Comparison of ENCODE assay signal across 19 cellular contexts in the genomic region with DNA sequence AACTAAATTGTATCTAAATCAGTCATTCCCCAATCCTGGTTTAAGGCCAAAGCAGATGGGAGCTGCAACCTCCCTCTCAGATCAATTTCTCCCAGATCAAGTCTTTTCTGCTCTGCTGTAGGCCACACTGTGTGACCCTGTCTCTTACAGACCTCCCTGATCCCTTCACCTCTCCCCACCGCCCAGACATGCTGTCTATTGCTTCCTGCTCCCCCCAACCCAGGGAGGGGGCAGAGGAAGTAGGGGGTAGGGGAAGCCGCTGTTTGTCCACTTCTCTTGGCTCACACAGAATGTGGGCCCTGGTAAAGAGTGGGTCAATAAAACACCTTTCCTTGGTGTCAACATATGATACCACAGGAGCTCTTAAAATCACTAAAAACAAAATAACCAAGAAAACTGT.
DNase-seq lines count a peak whose midpoint lies in the region; ATAC-seq, FAIRE-seq and TF ChIP-seq lines count a peak whose summit lies in the region.
"Had no signal": no experiment of that assay in that cellular context is flagged by ENCODE, and none has a peak within 500 bp of the region (broad histone marks: within the 10 kb centered on the region; RNA-seq: fewer than 3 reads in every experiment).

No MANE protein-coding gene starts in this region.

- no peaks in the 10 kb centered on the region for H4K20me1 ChIP-seq in HepG2 (ENCODE audit: insufficient read depth, low read length)
- H4K20me1 ChIP-seq: BLaER1 had no signal

- peaks cover 74% of the 10 kb centered on the region for H3K4me1 ChIP-seq in HepG2 (ENCODE audit: insufficient read depth, low read length)
- H3K4me1 ChIP-seq in right lobe of liver = peaks cover 0 to 15% (median 0%) of the 10 kb centered on the region in 4 donors
- peaks cover 61% of the 10 kb centered on the region for H3K4me1 ChIP-seq in mesodermal cell (ENCODE audit: control insufficient read depth, insufficient read depth, low read length, poor library complexity, severe bottlenecking)
- H3K4me1 ChIP-seq in neuronal stem cell (ENCODE audit: control insufficient read depth in 2 of 2, insufficient read depth in 1 of 2, low read depth in 1 of 2, low read length in 2 of 2) = peaks cover 13 to 29% of the 10 kb centered on the region in 2 donors
- no peaks in the 10 kb centered on the region for H3K4me1 ChIP-seq in adrenal gland (replicated peaks in 1 of 2)
- H3K4me1 ChIP-seq: BLaER1 had no signal

- peak overlapping the region; percentile 12 for H3K4me3 Mint-ChIP-seq in endothelial cell (ENCODE audit: unreplicated experiment)
- H3K4me3 Mint-ChIP-seq: CD4-positive, CD25-positive, alpha-beta regulatory T cell; H9; IgD-negative memory B cell had no signal

- no peak overlapping the region for H3K18ac ChIP-seq in neuronal stem cell (ENCODE audit: low read length)

- TF ChIP-seq CTCF in HepG2 (CRISPR knock-in tag; IDR thresholded peaks at IDR 0.05) = no peak
- TF ChIP-seq CTCF in right lobe of liver (IDR thresholded peaks at IDR 0.05) = no peak
- TF ChIP-seq CTCF in endothelial cell (IDR thresholded peaks at IDR 0.05; ENCODE audit: unreplicated experiment) = no peak
- TF ChIP-seq CTCF in adrenal gland (IDR thresholded peaks at IDR 0.05) = no peak

- H3K4me2 ChIP-seq in HepG2 (ENCODE audit: low read depth, low read length) (peak overlapping the region; percentile 40; the same call in 1 of the 2 replicates), neuronal stem cell (ENCODE audit: insufficient read depth, low read length, poor library complexity, severe bottlenecking) (no peak overlapping the region)
- H3K4me2 ChIP-seq: BLaER1 had no signal

- H3K4me1 Mint-ChIP-seq in endothelial cell (ENCODE audit: unreplicated experiment) = peaks cover 74% of the 10 kb centered on the region
- H3K4me1 Mint-ChIP-seq: CD4-positive, CD25-positive, alpha-beta regulatory T cell had no signal

- no TSS peak for BruUV-seq in HepG2 (replicated peaks; lab: Mats Ljungman, UMichigan)

- no peak for TF ChIP-seq RAD21 in HepG2 (CRISPR knock-in tag; IDR thresholded peaks at IDR 0.05)

- H2BK5ac ChIP-seq in neuronal stem cell (ENCODE audit: low read length) = no peak overlapping the region

- H3K27ac ChIP-seq in HepG2 (ENCODE audit: extremely low read length, insufficient read depth, low read length) (no peak overlapping the region), right lobe of liver (no peak overlapping the region), mesodermal cell (ENCODE audit: low read depth, low read length, severe bottlenecking) (peak overlapping the region; percentile 57), neuronal stem cell (replicated peaks; ENCODE audit: low read length) (no peak overlapping the region), adrenal gland (no peak overlapping the region)
- H3K27ac ChIP-seq: BLaER1 had no signal

- H3K36me3 ChIP-seq in HepG2 (replicated peaks in 1 of 2; ENCODE audit: control insufficient read depth in 1 of 2, insufficient read depth in 2 of 2, low read length in 2 of 2) = no peaks in the 10 kb centered on the region
- no peaks in the 10 kb centered on the region for H3K36me3 ChIP-seq in right lobe of liver
- H3K36me3 ChIP-seq in mesodermal cell (ENCODE audit: control insufficient read depth, insufficient read depth, low read length) = no peaks in the 10 kb centered on the region
- no peaks in the 10 kb centered on the region for H3K36me3 ChIP-seq in neuronal stem cell (replicated peaks in 1 of 2; ENCODE audit: control insufficient read depth in 2 of 2, insufficient read depth in 2 of 2, low read length in 2 of 2)
- H3K36me3 ChIP-seq in adrenal gland (replicated peaks in 1 of 2) = no peaks in the 10 kb centered on the region
- H3K36me3 ChIP-seq: BLaER1 had no signal

- ATAC-seq in HepG2 (no peak), right lobe of liver (no peak)

- H3K14ac ChIP-seq in neuronal stem cell (ENCODE audit: low read length) = no peak overlapping the region

- no peaks in the 10 kb centered on the region for H3K27me3 ChIP-seq in HepG2 (ENCODE audit: control insufficient read depth in 1 of 2, insufficient read depth in 2 of 2, low read length in 2 of 2)
- no peaks in the 10 kb centered on the region for H3K27me3 ChIP-seq in right lobe of liver
- no peaks in the 10 kb centered on the region for H3K27me3 ChIP-seq in neuronal stem cell (ENCODE audit: control insufficient read depth in 3 of 3, insufficient read depth in 3 of 3, low read depth in 1 of 3, low read length in 3 of 3)
- no peaks in the 10 kb centered on the region for H3K27me3 ChIP-seq in adrenal gland
- H3K27me3 ChIP-seq: BLaER1 had no signal

- DNase-seq in HepG2 (ENCODE audit: low spot score) (no peak), right lobe of liver (no peak), endothelial cell (ENCODE audit: low spot score) (no peak), neuronal stem cell (ENCODE audit: low spot score) (no peak), DMS53 (lab: John Stamatoyannopoulos, UW) (no peak), adrenal gland (no peak)
- DNase-seq: 8988T; AML-193; CD4-positive, CD25-positive, alpha-beta regulatory T cell; DMS79 treated with DMSO at 0.1 percent for 48 hours; EL; GOT3; H9; KG1 had no signal

- WGBS in HepG2 (ENCODE audit: low lambda C conversion rate) = 76% methylated on average over 2 of the region's 2 CpGs
- WGBS in right lobe of liver (ENCODE audit: insufficient coverage, low coverage, low lambda C conversion rate, missing lambda C conversion rate) = 81% methylated on average over 2 of the region's 2 CpGs
- no CpG with 5 or more reads among the region's 2 CpGs for WGBS in mesodermal cell (ENCODE audit: insufficient coverage in 2 of 2), 2 experiments
- no CpG with 5 or more reads among the region's 2 CpGs for WGBS in neuronal stem cell (ENCODE audit: extremely low coverage in 2 of 2, insufficient read length in 2 of 2, insufficient replicate concordance in 1 of 2), 2 donors
- WGBS in adrenal gland, 4 donors = 77 to 94% (median 83%) methylated on average over 2 of the region's 2 CpGs

- in situ Hi-C loops in HepG2 (cut with HindIII; ENCODE audit: extremely low pct_ligation_motif_present, low pct_unique_long_range_greater_than_20kb) = no loop called here

- intact Hi-C loops in HepG2 (cut with micrococcal nuclease; ENCODE audit: unreplicated experiment) (no loop called here), right lobe of liver (cut with DNase I) (loop anchor here in 1 of 2 donors (10.0 kb wide), 1 partner anchor 231 kb away; a partner anchor contains a TSS), adrenal gland (cut with DNase I) (no loop called here)

- H2AK5ac ChIP-seq in neuronal stem cell (ENCODE audit: low read depth, low read length) = no peak overlapping the region

- no peak overlapping the region for H3K23ac ChIP-seq in neuronal stem cell (ENCODE audit: low read depth, low read length, poor library complexity)

- H4K8ac ChIP-seq in neuronal stem cell (ENCODE audit: low read depth, low read length) = no peak overlapping the region

- TF ChIP-seq POLR2A in HepG2 (IDR thresholded peaks at IDR 0.05; ENCODE audit: insufficient read depth in 1 of 2, low read depth in 2 of 2, low read length in 2 of 2) = no peak
- no peak for TF ChIP-seq POLR2A in right lobe of liver (IDR thresholded peaks at IDR 0.05)
- no peak for TF ChIP-seq POLR2A in adrenal gland (IDR thresholded peaks at IDR 0.05)

- no peak overlapping the region for H3K9ac ChIP-seq in HepG2 (ENCODE audit: insufficient read depth, low read depth, low read length)
- no peak overlapping the region for H3K9ac ChIP-seq in neuronal stem cell (ENCODE audit: low read depth, low read length, poor library complexity)
- H3K9ac ChIP-seq: BLaER1 had no signal

- H3K4me3 ChIP-seq in HepG2 (replicated peaks in 1 of 3; ENCODE audit: insufficient read depth in 1 of 3, low read depth in 2 of 3, low read length in 3 of 3) = no peak overlapping the region
- H3K4me3 ChIP-seq in right lobe of liver = no peak overlapping the region
- H3K4me3 ChIP-seq in mesodermal cell (ENCODE audit: extremely low read depth, insufficient read depth, low read length, poor library complexity, severe bottlenecking) = no peak overlapping the region
- no peak overlapping the region for H3K4me3 ChIP-seq in neuronal stem cell (ENCODE audit: low read length in 2 of 2)
- H3K4me3 ChIP-seq in adrenal gland = no peak overlapping the region
- H3K4me3 ChIP-seq: BLaER1 had no signal

- no peak overlapping the region for H2BK120ac ChIP-seq in neuronal stem cell (ENCODE audit: low read depth, low read length)

- H3K27ac Mint-ChIP-seq in endothelial cell (ENCODE audit: unreplicated experiment) = peak overlapping the region; percentile 92
- H3K27ac Mint-ChIP-seq: CD4-positive, CD25-positive, alpha-beta regulatory T cell; H9; IgD-negative memory B cell had no signal

- POLR2A ChIA-PET in HepG2 (lab: Yijun Ruan, JAX) = no interaction called here

- H4K91ac ChIP-seq in neuronal stem cell (ENCODE audit: low read depth, low read length, poor library complexity) = no peak overlapping the region

- H2BK15ac ChIP-seq in neuronal stem cell (ENCODE audit: low read length) = no peak overlapping the region

- H3K9me3 ChIP-seq in HepG2 (ENCODE audit: low read length) (no peaks in the 10 kb centered on the region), right lobe of liver (no peaks in the 10 kb centered on the region), mesodermal cell (ENCODE audit: control insufficient read depth, low read length) (no peaks in the 10 kb centered on the region), neuronal stem cell (replicated peaks in 1 of 2; ENCODE audit: control insufficient read depth in 2 of 2, insufficient read depth in 1 of 2, low read depth in 1 of 2, low read length in 2 of 2) (no peaks in the 10 kb centered on the region), adrenal gland (replicated peaks in 1 of 3) (no peaks in the 10 kb centered on the region)
- H3K9me3 ChIP-seq: BLaER1 had no signal

- H2BK12ac ChIP-seq in neuronal stem cell (ENCODE audit: low read length) = no peak overlapping the region

- H3K9me3 Mint-ChIP-seq in endothelial cell (ENCODE audit: unreplicated experiment) = no peaks in the 10 kb centered on the region
- H3K9me3 Mint-ChIP-seq: H9, IgD-negative memory B cell had no signal

- CTCF ChIA-PET in HepG2 (lab: Yijun Ruan, JAX; ENCODE audit: low intra/inter-chr PET ratio, low total read pairs) = no interaction called here

- TF ChIP-seq EP300 in HepG2 (IDR thresholded peaks at IDR 0.05; ENCODE audit: low read depth in 2 of 2, low read length in 2 of 2) (no peak), HepG2 (CRISPR knock-in tag; IDR thresholded peaks at IDR 0.05; ENCODE audit: borderline replicate concordance) (no peak)

- H3K79me1 ChIP-seq in neuronal stem cell (ENCODE audit: low read depth, low read length) = no peaks in the 10 kb centered on the region

- H2AFZ ChIP-seq in HepG2 (ENCODE audit: low read length) (no peak overlapping the region), neuronal stem cell (ENCODE audit: low read length) (no peak overlapping the region)

- no peaks in the 10 kb centered on the region for H3K79me2 ChIP-seq in HepG2 (ENCODE audit: insufficient read depth, low read length)

- no peak overlapping the region for H3K4ac ChIP-seq in neuronal stem cell (ENCODE audit: low read length)

- no peak for FAIRE-seq in HepG2 (lab: Jason Lieb, UNC)
- FAIRE-seq: G401.6, GM12891 had no signal

- H3K36me3 Mint-ChIP-seq in endothelial cell (ENCODE audit: low read depth, unreplicated experiment) = no peaks in the 10 kb centered on the region
- H3K36me3 Mint-ChIP-seq: CD4-positive, CD25-positive, alpha-beta regulatory T cell; IgD-negative memory B cell had no signal

- no peaks in the 10 kb centered on the region for H3K27me3 Mint-ChIP-seq in endothelial cell (ENCODE audit: unreplicated experiment)

TF ChIP-seq in HepG2, 621 proteins besides CTCF, POLR2A, EP300 and RAD21 (continues in another document):
- TF ChIP-seq SOX5 (CRISPR knock-in tag; IDR thresholded peaks at IDR 0.05; ENCODE audit: borderline replicate concordance) = no peak
